In the genomic region with DNA sequence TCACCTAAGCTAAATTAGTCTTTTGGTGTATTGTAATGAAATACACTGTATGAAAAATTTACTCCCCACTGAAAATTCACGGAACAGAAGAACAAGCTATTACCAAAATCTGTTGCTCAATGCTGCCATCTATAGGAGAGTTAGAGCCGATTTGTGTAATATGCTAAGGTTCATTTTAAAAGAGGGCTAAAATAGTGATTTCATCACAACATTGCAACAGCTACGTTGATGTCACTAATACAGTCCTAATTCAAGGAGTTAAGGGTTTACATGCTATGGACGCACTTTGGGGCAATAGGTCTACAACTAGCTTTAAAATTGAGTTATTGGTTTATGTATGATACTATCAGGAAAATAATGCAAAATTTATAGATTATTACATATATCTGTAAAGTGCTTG, we compare ENCODE assay signal across 8 cellular contexts. TPM values are rescaled to one million over a fixed set of nuclear protein-coding genes. Genes with fewer than 3 reads are reported as not detected.
DNase-seq lines count a peak whose midpoint lies in the region; ATAC-seq and TF ChIP-seq lines count a peak whose summit lies in the region.

No MANE protein-coding gene starts in this region.

- no peaks in the 10 kb centered on the region for H3K9me3 Mint-ChIP-seq in activated CD4-positive, alpha-beta memory T cell treated with anti-CD3 and anti-CD28 coated beads, Interleukin-2, amount 10 ng/mL, durations not matched to agents 7 days and 5 days

- no peak overlapping the region for H3K9ac ChIP-seq in IMR-90 (ENCODE audit: low read depth, low read length)
- H3K9ac ChIP-seq in mesendoderm (ENCODE audit: low read length), result no peak overlapping the region

- no peaks in the 10 kb centered on the region for H3K27me3 ChIP-seq in IMR-90 (ENCODE audit: control insufficient read depth, insufficient read depth, low read length)
- H3K27me3 ChIP-seq in mesendoderm (ENCODE audit: insufficient read depth, low read length, poor library complexity), result no peaks in the 10 kb centered on the region

- H3K79me1 ChIP-seq in IMR-90 (ENCODE audit: low read depth in 1 of 2, low read length in 2 of 2), result peaks cover 4 to 25% of the 10 kb centered on the region in 2 experiments
- peaks cover under 1% of the 10 kb centered on the region for H3K79me1 ChIP-seq in mesendoderm (ENCODE audit: low read length)

- H2BK5ac ChIP-seq in IMR-90 (ENCODE audit: low read depth, low read length, poor library complexity, severe bottlenecking), result no peak overlapping the region
- H2BK5ac ChIP-seq in mesendoderm (ENCODE audit: low read length), result no peak overlapping the region

- H3K4me3 ChIP-seq in IMR-90 (ENCODE audit: insufficient read depth, low read depth, low read length), result no peak overlapping the region
- no peak overlapping the region for H3K4me3 ChIP-seq in mesendoderm (ENCODE audit: low read length)

- CTCF ChIA-PET in IMR-90 (lab: Yijun Ruan, JAX), result interaction anchor here (0.6 to 1.8 kb wide), 20 partner anchors 65 to 1137 kb away, joined by 3 to 7 read pairs (median 3); no protein-coding TSS in a partner anchor
- CTCF ChIA-PET in activated CD4-positive, alpha-beta memory T cell treated with anti-CD3 and anti-CD28 coated beads, Interleukin-2, amount 10 ng/mL, durations not matched to agents 7 days and 5 days (lab: Charles Lee), result interaction anchor here (0.5 to 6.3 kb wide), 31 partner anchors 9 to 1137 kb away, joined by 3 to 60 read pairs (median 4); partner anchors contain the start of gene RHBDD1

- H3K79me2 ChIP-seq in mesendoderm (ENCODE audit: control insufficient read depth, insufficient read depth, low read length), result peaks cover 13% of the 10 kb centered on the region

- no peaks in the 10 kb centered on the region for H3K9me3 ChIP-seq in IMR-90 (ENCODE audit: control insufficient read depth, insufficient read depth, low read length)

- no peak overlapping the region for H3K56ac ChIP-seq in IMR-90 (ENCODE audit: extremely low read depth, insufficient read depth, low read length)
- no peak overlapping the region for H3K56ac ChIP-seq in mesendoderm (ENCODE audit: low read length)

- no peak overlapping the region for H2AFZ ChIP-seq in IMR-90 (replicated peaks; ENCODE audit: low read length, poor library complexity)

- no peak overlapping the region for H2AK9ac ChIP-seq in IMR-90 (replicated peaks; ENCODE audit: low read depth, low read length, poor library complexity)

- H3K36me3 Mint-ChIP-seq in activated CD4-positive, alpha-beta memory T cell treated with anti-CD3 and anti-CD28 coated beads, Interleukin-2, amount 10 ng/mL, durations not matched to agents 7 days and 5 days (ENCODE audit: low read depth), result no peaks in the 10 kb centered on the region

- intact Hi-C loops in IMR-90 (cut with micrococcal nuclease), result loop anchor here (1.0 kb wide), 1 partner anchor 183 kb away; no protein-coding TSS in a partner anchor

- TF ChIP-seq POLR2A in IMR-90 (IDR thresholded peaks at IDR 0.05; ENCODE audit: low read depth, low read length), result no peak

- peak; percentile 79 for TF ChIP-seq CTCF in IMR-90 (conservative IDR thresholded peaks at IDR 0.05; ENCODE audit: low read depth, low read length)

- no peak for ATAC-seq in IMR-90 (ENCODE audit: low read depth)
- no peak for ATAC-seq in GM19452 (IDR thresholded peaks at IDR 0.05; ENCODE audit: unreplicated experiment)
- no peak for ATAC-seq in activated CD4-positive, CD25-positive, alpha-beta regulatory T cell treated with anti-CD3 and anti-CD28 coated beads, Interleukin-2, amount 50 U/mL, for 24 hours

- H2BK15ac ChIP-seq in IMR-90 (ENCODE audit: low read depth, low read length) (no peak overlapping the region), mesendoderm (replicated peaks; ENCODE audit: low read depth) (no peak overlapping the region)

- BruUV-seq in IMR-90 (replicated peaks; lab: Mats Ljungman, UMichigan), result no TSS peak

- H3K23ac ChIP-seq in IMR-90 (ENCODE audit: low read depth, low read length) (no peak overlapping the region), mesendoderm (ENCODE audit: low read length) (no peak overlapping the region)

- H3K4me1 ChIP-seq in IMR-90 (ENCODE audit: control insufficient read depth, insufficient read depth, low read length) (peaks cover 2% of the 10 kb centered on the region; the same call in 1 of the 2 replicates), mesendoderm (ENCODE audit: control insufficient read depth, low read depth, low read length) (peaks cover 4% of the 10 kb centered on the region)

- no peak overlapping the region for H4K91ac ChIP-seq in IMR-90 (ENCODE audit: insufficient read depth, low read depth, low read length)

- H3K27ac Mint-ChIP-seq in activated CD4-positive, alpha-beta memory T cell treated with anti-CD3 and anti-CD28 coated beads, Interleukin-2, amount 10 ng/mL, durations not matched to agents 7 days and 5 days, result no peak overlapping the region

- H3K4ac ChIP-seq in IMR-90 (ENCODE audit: low read depth, low read length), result no peak overlapping the region
- no peak overlapping the region for H3K4ac ChIP-seq in mesendoderm (ENCODE audit: low read depth, low read length)

- H3K18ac ChIP-seq in IMR-90 (ENCODE audit: low read depth, low read length), result no peak overlapping the region
- H3K18ac ChIP-seq in mesendoderm (ENCODE audit: low read length), result no peak overlapping the region

- peak; percentile 78 for TF ChIP-seq RAD21 in IMR-90 (IDR thresholded peaks at IDR 0.05; ENCODE audit: low read length)

- dilution Hi-C loops in IMR-90 (cut with HindIII; ENCODE audit: low sequenced_read_pairs, unreplicated experiment), result no loop called here

- no peak overlapping the region for H3K14ac ChIP-seq in IMR-90 (replicated peaks; ENCODE audit: low read depth, low read length)

- WGBS in IMR-90 (ENCODE audit: extremely low coverage in 2 of 2, insufficient read length in 1 of 2), 2 experiments, result no CpG with 5 or more reads among the region's 4 CpGs
- no CpG with 5 or more reads among the region's 4 CpGs for WGBS in mesendoderm (ENCODE audit: extremely low coverage, insufficient coverage, low lambda C conversion rate)

- peak; percentile 65 for DNase-seq in DMS114 treated with DMSO at 0.1 percent for 48 hours (lab: John Stamatoyannopoulos, UW; ENCODE audit: unreplicated experiment)
- peak; percentile 92 for DNase-seq in IMR-90
- peak; percentile 75 for DNase-seq in NOMO-1 treated with DMSO at 0.1 percent for 48 hours (lab: John Stamatoyannopoulos, UW; ENCODE audit: unreplicated experiment)
- DNase-seq in cerebellum (ENCODE audit: low spot score), result peak; percentile 70
- DNase-seq in mesendoderm, result peak; percentile 67
- DNase-seq in activated CD4-positive, alpha-beta memory T cell treated with anti-CD3 and anti-CD28 coated beads, Interleukin-2, amount 10 ng/mL, durations not matched to agents 7 days and 5 days, result no peak

- H3K36me3 ChIP-seq in IMR-90 (ENCODE audit: control insufficient read depth, insufficient read depth, low read length), result peaks cover 10% of the 10 kb centered on the region; the same call in 1 of the 2 replicates
- H3K36me3 ChIP-seq in mesendoderm (ENCODE audit: control insufficient read depth, insufficient read depth, low read length), result no peaks in the 10 kb centered on the region

- no peak overlapping the region for H3K4me3 Mint-ChIP-seq in activated CD4-positive, alpha-beta memory T cell treated with anti-CD3 and anti-CD28 coated beads, Interleukin-2, amount 10 ng/mL, durations not matched to agents 7 days and 5 days

- in situ Hi-C loops in IMR-90 (cut with MboI; ENCODE audit: low sequenced_read_pairs), result no loop called here

- H4K8ac ChIP-seq in IMR-90 (ENCODE audit: low read depth in 2 of 2, low read length in 2 of 2) (no peak overlapping the region), mesendoderm (ENCODE audit: low read depth, low read length) (no peak overlapping the region)

- H3K4me2 ChIP-seq in IMR-90 (ENCODE audit: low read depth, low read length), result no peak overlapping the region
- no peak overlapping the region for H3K4me2 ChIP-seq in mesendoderm (ENCODE audit: low read length)

- no peak overlapping the region for H2BK20ac ChIP-seq in IMR-90 (ENCODE audit: low read depth, low read length)

- peaks cover 28% of the 10 kb centered on the region for H3K27me3 Mint-ChIP-seq in activated CD4-positive, alpha-beta memory T cell treated with anti-CD3 and anti-CD28 coated beads, Interleukin-2, amount 10 ng/mL, durations not matched to agents 7 days and 5 days

- no peak overlapping the region for H2BK120ac ChIP-seq in IMR-90 (ENCODE audit: low read depth, low read length)
- no peak overlapping the region for H2BK120ac ChIP-seq in mesendoderm (ENCODE audit: low read depth, low read length)

- H3K27ac ChIP-seq in IMR-90 (ENCODE audit: insufficient read depth, low read length) (no peak overlapping the region), mesendoderm (ENCODE audit: low read depth, low read length) (no peak overlapping the region)

- H4K5ac ChIP-seq in IMR-90 (ENCODE audit: low read depth, low read length) (no peak overlapping the region), mesendoderm (ENCODE audit: low read length) (no peak overlapping the region)

- H3K4me1 Mint-ChIP-seq in activated CD4-positive, alpha-beta memory T cell treated with anti-CD3 and anti-CD28 coated beads, Interleukin-2, amount 10 ng/mL, durations not matched to agents 7 days and 5 days, result peaks cover 23% of the 10 kb centered on the region

- POLR2A ChIA-PET in IMR-90 (lab: Charles Lee; ENCODE audit: unreplicated experiment), result interaction anchor here (0.6 kb wide), 1 partner anchor 837 kb away, joined by 3 read pairs; no protein-coding TSS in a partner anchor
- POLR2A ChIA-PET in activated CD4-positive, alpha-beta memory T cell treated with anti-CD3 and anti-CD28 coated beads, Interleukin-2, amount 10 ng/mL, durations not matched to agents 7 days and 5 days (lab: Charles Lee), result interaction anchor here (0.8 to 6.0 kb wide), 4 partner anchors 8 to 35 kb away, joined by 3 to 49 read pairs (median 3); partner anchors contain the start of gene RHBDD1

- H4K20me1 ChIP-seq in IMR-90 (ENCODE audit: insufficient read depth, low read length), result peaks cover 10% of the 10 kb centered on the region

- no peak overlapping the region for H2AK5ac ChIP-seq in IMR-90 (ENCODE audit: low read depth, low read length)
- H2AK5ac ChIP-seq in mesendoderm (ENCODE audit: low read length), result no peak overlapping the region

- no peaks in the 10 kb centered on the region for H3K9me1 ChIP-seq in IMR-90 (ENCODE audit: insufficient read depth, low read length)

RNA-seq across cellular contexts. Expression of gene IRS1, which starts 3.0 kb away (rescaled TPM):
- total RNA-seq in IMR-90 (2012; rRNA removed) (21.1 and 29.4 TPM in 2 replicates), cerebellum (12.2 TPM)
- 37.1 and 44.5 TPM in 2 replicates for polyA plus RNA-seq in IMR-90 (2012; rRNA removed)
- polyA plus RNA-seq in IMR-90 (2012; cell fraction: cytosol; rRNA removed), result 15.4 and 40.6 TPM in 2 replicates
- polyA plus RNA-seq in IMR-90 (2012; cell fraction: nucleus; rRNA removed; ENCODE audit: low replicate concordance), result 20.3 and 39.6 TPM in 2 replicates
- 11.7 TPM for polyA plus RNA-seq in mesendoderm (2013, experiment 1 of 2)
- polyA plus RNA-seq in mesendoderm (2013, experiment 2 of 2), result 11.3 TPM
- 1 to 10 TPM; 7.2 to 7.4 TPM for total RNA-seq in activated CD4-positive, alpha-beta memory T cell treated with anti-CD3 and anti-CD28 coated beads, Interleukin-2, amount 10 ng/mL, durations not matched to agents 7 days and 5 days

RNA-seq across cellular contexts. Expression of gene RHBDD1, which starts 33.3 kb away (rescaled TPM):
- total RNA-seq in IMR-90 (2012; rRNA removed), result 11.9 and 14.0 TPM in 2 replicates
- polyA plus RNA-seq in IMR-90 (2012; rRNA removed), result 9.3 and 9.7 TPM in 2 replicates
- polyA plus RNA-seq in IMR-90 (2012; cell fraction: cytosol; rRNA removed), result 4.0 and 4.1 TPM in 2 replicates
- polyA plus RNA-seq in IMR-90 (2012; cell fraction: nucleus; rRNA removed; ENCODE audit: low replicate concordance), result 3.8 and 8.8 TPM in 2 replicates
- 70.5 TPM for total RNA-seq in cerebellum
- polyA plus RNA-seq in mesendoderm (2013, experiment 1 of 2), result 16.6 TPM
- 17.8 TPM for polyA plus RNA-seq in mesendoderm (2013, experiment 2 of 2)
- 10 to 100 TPM; 38.1 to 43.0 TPM for total RNA-seq in activated CD4-positive, alpha-beta memory T cell treated with anti-CD3 and anti-CD28 coated beads, Interleukin-2, amount 10 ng/mL, durations not matched to agents 7 days and 5 days
